Comparison of ENCODE assay signal across 11 cellular contexts in genomic region chr14:61547186-61548121, GRCh38.
DNase-seq lines count a peak whose midpoint lies in the region; ATAC-seq and TF ChIP-seq lines count a peak whose summit lies in the region.
"Had no signal": no experiment of that assay in that cellular context is flagged by ENCODE, and none has a peak within 500 bp of the region (broad histone marks: within the 10 kb centered on the region; RNA-seq: fewer than 3 reads in every experiment).

No MANE protein-coding gene starts in this region.

- no peak overlapping the region for H3K4me3 Mint-ChIP-seq in activated naive CD4-positive, alpha-beta T cell treated with anti-CD3 and anti-CD28 coated beads, Interleukin-2, amount 10 ng/mL, durations not matched to agents 7 days and 5 days
- H3K4me3 Mint-ChIP-seq in activated T-helper 17 cell treated with anti-CD3 and anti-CD28 coated beads, Interleukin-2, amount 50 U/mL, for 72 hours = no peak overlapping the region

- DNase-seq in activated naive CD4-positive, alpha-beta T cell treated with anti-CD3 and anti-CD28 coated beads, Interleukin-2, amount 10 ng/mL, durations not matched to agents 7 days and 5 days = no peak
- DNase-seq in activated naive CD4-positive, alpha-beta T cell treated with anti-CD3 and anti-CD28 coated beads, Interleukin-2, amount 50 U/mL, for 16 hours = no peak
- DNase-seq in foreskin keratinocyte = peak; percentile 66 to 84
- peak in 1 of 2 donors; percentile 52 for DNase-seq in upper lobe of left lung
- DNase-seq in GM19238 (ENCODE audit: insufficient read length, low spot score) = no peak
- no peak for DNase-seq in NCI-H82 treated with DMSO at 0.1 percent for 48 hours (lab: John Stamatoyannopoulos, UW; ENCODE audit: unreplicated experiment)
- DNase-seq: NCI-H69, stomach had no signal

- no peak overlapping the region for H3K4me3 ChIP-seq in upper lobe of left lung
- H3K4me3 ChIP-seq: stomach had no signal

- WGBS in upper lobe of left lung, 2 donors = 77 to 87% methylated on average over 15 of the region's 15 CpGs

- H3K36me3 ChIP-seq in upper lobe of left lung = peaks cover 6 to 42% (median 19%) of the 10 kb centered on the region in 4 donors

- H3K27me3 ChIP-seq in foreskin keratinocyte (no peaks in the 10 kb centered on the region), upper lobe of left lung (no peaks in the 10 kb centered on the region)
- H3K27me3 ChIP-seq: stomach had no signal

- peaks cover 24% of the 10 kb centered on the region for H3K4me1 Mint-ChIP-seq in activated naive CD4-positive, alpha-beta T cell treated with anti-CD3 and anti-CD28 coated beads, Interleukin-2, amount 10 ng/mL, durations not matched to agents 7 days and 5 days
- peaks cover 25% of the 10 kb centered on the region for H3K4me1 Mint-ChIP-seq in activated T-helper 17 cell treated with anti-CD3 and anti-CD28 coated beads, Interleukin-2, amount 50 U/mL, for 72 hours

- TF ChIP-seq POLR2A in upper lobe of left lung (IDR thresholded peaks at IDR 0.05) = no peak

- CTCF ChIA-PET in activated naive CD4-positive, alpha-beta T cell treated with anti-CD3 and anti-CD28 coated beads, Interleukin-2, amount 10 ng/mL, durations not matched to agents 7 days and 5 days (lab: Charles Lee) = interaction anchor here (0.8 kb wide), 1 partner anchor 28 kb away, joined by 3 read pairs; no protein-coding TSS in a partner anchor

- peaks cover 86% of the 10 kb centered on the region for H3K36me3 Mint-ChIP-seq in activated naive CD4-positive, alpha-beta T cell treated with anti-CD3 and anti-CD28 coated beads, Interleukin-2, amount 10 ng/mL, durations not matched to agents 7 days and 5 days
- peaks cover 99% of the 10 kb centered on the region for H3K36me3 Mint-ChIP-seq in activated T-helper 17 cell treated with anti-CD3 and anti-CD28 coated beads, Interleukin-2, amount 50 U/mL, for 72 hours (ENCODE audit: low read depth)

- H3K4me1 ChIP-seq in foreskin keratinocyte (peaks cover 4% of the 10 kb centered on the region), upper lobe of left lung (peaks cover 33 to 49% (median 40%) of the 10 kb centered on the region in 4 donors)

- H3K9me3 ChIP-seq in upper lobe of left lung = no peaks in the 10 kb centered on the region
- H3K9me3 ChIP-seq: stomach had no signal

- peak overlapping the region; percentile 20 for H3K27ac Mint-ChIP-seq in activated naive CD4-positive, alpha-beta T cell treated with anti-CD3 and anti-CD28 coated beads, Interleukin-2, amount 10 ng/mL, durations not matched to agents 7 days and 5 days
- H3K27ac Mint-ChIP-seq in activated T-helper 17 cell treated with anti-CD3 and anti-CD28 coated beads, Interleukin-2, amount 50 U/mL, for 72 hours = peak overlapping the region; percentile 73

- H3K27me3 Mint-ChIP-seq in activated naive CD4-positive, alpha-beta T cell treated with anti-CD3 and anti-CD28 coated beads, Interleukin-2, amount 10 ng/mL, durations not matched to agents 7 days and 5 days = no peaks in the 10 kb centered on the region
- H3K27me3 Mint-ChIP-seq in activated T-helper 17 cell treated with anti-CD3 and anti-CD28 coated beads, Interleukin-2, amount 50 U/mL, for 72 hours = no peaks in the 10 kb centered on the region

- H3K27ac ChIP-seq in foreskin keratinocyte = peak overlapping the region; percentile 35
- H3K27ac ChIP-seq in upper lobe of left lung = peak overlapping the region in 3 of 4 donors; percentile 18 to 36 (median 28)
- H3K27ac ChIP-seq: parathyroid adenoma had no signal

- H3K9me3 Mint-ChIP-seq in activated naive CD4-positive, alpha-beta T cell treated with anti-CD3 and anti-CD28 coated beads, Interleukin-2, amount 10 ng/mL, durations not matched to agents 7 days and 5 days = no peaks in the 10 kb centered on the region
- no peaks in the 10 kb centered on the region for H3K9me3 Mint-ChIP-seq in activated T-helper 17 cell treated with anti-CD3 and anti-CD28 coated beads, Interleukin-2, amount 50 U/mL, for 72 hours

- ATAC-seq in activated T-helper 17 cell treated with anti-CD3 and anti-CD28 coated beads, Interleukin-2, amount 50 U/mL, for 72 hours (replicated peaks) = no peak
- ATAC-seq in foreskin keratinocyte = peak; percentile 94
- no peak for ATAC-seq in upper lobe of left lung (ENCODE audit: low FRiP score in 2 of 2)
- ATAC-seq in HG03565 (IDR thresholded peaks at IDR 0.05; ENCODE audit: unreplicated experiment) = no peak

- TF ChIP-seq CTCF in foreskin keratinocyte (conservative IDR thresholded peaks at IDR 0.05) (no peak), upper lobe of left lung (IDR thresholded peaks at IDR 0.05) (no peak)

- TF ChIP-seq EP300 in upper lobe of left lung (IDR thresholded peaks at IDR 0.05) = no peak

Comparison
In these comparisons a context has a peak if more than half of its experiments do, and no peak if none do; other contexts are left out.
1. DNase-seq: peak in foreskin keratinocyte (2 of 2); none in activated naive CD4-positive, alpha-beta T cell treated with anti-CD3 and anti-CD28 coated beads, Interleukin-2, amount 10 ng/mL, durations not matched to agents 7 days and 5 days (single experiment), activated naive CD4-positive, alpha-beta T cell treated with anti-CD3 and anti-CD28 coated beads, Interleukin-2, amount 50 U/mL, for 16 hours (single experiment), GM19238 (single experiment) and NCI-H82 treated with DMSO at 0.1 percent for 48 hours (single experiment).